In genomic region chr13:52794589-52794988, GRCh38 we compare ENCODE assay signal across 38 cellular contexts. TPM values are rescaled to one million over a fixed set of nuclear protein-coding genes. Genes with fewer than 3 reads are reported as not detected.
"Had no signal": no experiment of that assay in that cellular context is flagged by ENCODE, and none has a peak within 500 bp of the region (broad histone marks: within the 10 kb centered on the region; RNA-seq: fewer than 3 reads in every experiment).

No MANE protein-coding gene starts in this region.

- H3K9me3 Mint-ChIP-seq: activated B cell treated with CpG ODN at 0.5 μM for 24 hours; activated CD4-positive, alpha-beta memory T cell treated with anti-CD3 and anti-CD28 coated beads for 36 hours; activated CD4-positive, alpha-beta T cell treated with anti-CD3 and anti-CD28 coated beads, Interleukin-2, amount 10 ng/mL, durations not matched to agents 24 days and 14 days; activated CD8-positive, alpha-beta T cell treated with anti-CD3 and anti-CD28 coated beads for 36 hours; activated naive CD4-positive, alpha-beta T cell treated with anti-CD3 and anti-CD28 coated beads for 36 hours; activated naive CD4-positive, alpha-beta T cell treated with anti-CD3 and anti-CD28 coated beads, Interleukin-2, amount 50 U/mL, for 72 hours; activated naive CD8-positive, alpha-beta T cell treated with anti-CD3 and anti-CD28 coated beads for 36 hours; activated T-cell treated with anti-CD3 and anti-CD28 coated beads, Interleukin-2, amount 50 U/mL, for 4 hours; activated T-cell treated with anti-CD3 and anti-CD28 coated beads, Interleukin-2, amount 50 U/mL, for 72 hours; activated T-helper 1 cell treated with anti-CD3 and anti-CD28 coated beads, Interleukin-12 subunit alpha, Interleukin-12 subunit beta, Interleukin-2, Interleukin-4 antibody, amounts not matched to agents 30 ng/mL and 10 ng/mL and 1 ng/mL, durations not matched to agents 14 hours and 24 hours and 36 hours; activated T-helper 17 cell treated with anti-CD3 and anti-CD28 coated beads, Interleukin-2, amount 50 U/mL, for 72 hours; T-helper 1 cell treated with Interleukin-12 subunit alpha and Interleukin-12 subunit beta and Interleukin-4 antibody, amounts not matched to agents 30 μg/mL and 1 μg/mL, for 36 hours; T-helper 2 cell treated with Interferon-gamma antibody and Interleukin-4, amounts not matched to agents 5 μg/mL and 100 μg/mL, for 36 hours had no signal

- H3K36me3 Mint-ChIP-seq: activated CD4-positive, alpha-beta memory T cell treated with anti-CD3 and anti-CD28 coated beads for 36 hours; activated naive CD4-positive, alpha-beta T cell treated with anti-CD3 and anti-CD28 coated beads, Interleukin-2, amount 50 U/mL, for 72 hours; activated naive CD8-positive, alpha-beta T cell treated with anti-CD3 and anti-CD28 coated beads for 36 hours had no signal

- H3K27ac ChIP-seq: adrenal gland, body of pancreas, brain microvascular endothelial cell, breast epithelium, VCaP had no signal

- H3K27me3 ChIP-seq: adrenal gland, body of pancreas, brain microvascular endothelial cell, breast epithelium had no signal

- ATAC-seq: activated CD8-positive, alpha-beta T cell treated with anti-CD3 and anti-CD28 coated beads for 36 hours; activated naive CD4-positive, alpha-beta T cell treated with anti-CD3 and anti-CD28 coated beads, Interleukin-2, amount 50 U/mL, for 72 hours; activated T-cell treated with anti-CD3 and anti-CD28 coated beads, Interleukin-2, amount 50 U/mL, for 4 hours; activated T-cell treated with anti-CD3 and anti-CD28 coated beads, Interleukin-2, amount 50 U/mL, for 72 hours; activated T-helper 17 cell treated with anti-CD3 and anti-CD28 coated beads, Interleukin-2, amount 50 U/mL, for 72 hours; body of pancreas had no signal

- H3K4me3 ChIP-seq: adrenal gland, body of pancreas, breast epithelium had no signal

- H3K36me3 ChIP-seq: adrenal gland, brain microvascular endothelial cell, breast epithelium had no signal

- H3K9me3 ChIP-seq: adrenal gland, body of pancreas, breast epithelium had no signal

- DNase-seq: activated B cell treated with CpG ODN at 0.5 μM for 24 hours; activated CD4-positive, alpha-beta memory T cell treated with anti-CD3 and anti-CD28 coated beads for 36 hours; activated CD4-positive, alpha-beta T cell treated with anti-CD3 and anti-CD28 coated beads for 4 hours; activated CD4-positive, alpha-beta T cell treated with anti-CD3 and anti-CD28 coated beads, Interleukin-2, amount 10 ng/mL, durations not matched to agents 24 days and 14 days; activated CD4-positive, alpha-beta T cell treated with anti-CD3 and anti-CD28 coated beads, Interleukin-2, amount 50 U/mL, for 1 hour; activated CD4-positive, alpha-beta T cell treated with anti-CD3 and anti-CD28 coated beads, Interleukin-2, amount 50 U/mL, for 4 hours; activated CD4-positive, CD25-positive, alpha-beta regulatory T cell treated with anti-CD3 and anti-CD28 coated beads, Interleukin-2, amount 50 U/mL, for 72 hours; activated CD8-positive, alpha-beta memory T cell treated with anti-CD3 and anti-CD28 coated beads, Interleukin-2, amount 50 U/mL, for 4 hours; activated CD8-positive, alpha-beta T cell treated with anti-CD3 and anti-CD28 coated beads for 36 hours; activated effector memory CD4-positive, alpha-beta T cell treated with anti-CD3 and anti-CD28 coated beads, Interleukin-2, amount 50 U/mL, for 16 hours; activated gamma-delta T cell treated with Interleukin-2 at 50 U/mL for 16 hours; activated naive CD4-positive, alpha-beta T cell; activated naive CD4-positive, alpha-beta T cell treated with anti-CD3 and anti-CD28 coated beads for 36 hours; activated naive CD4-positive, alpha-beta T cell treated with anti-CD3 and anti-CD28 coated beads, Interleukin-2, amount 50 U/mL, for 16 hours; activated naive CD8-positive, alpha-beta T cell treated with anti-CD3 and anti-CD28 coated beads for 36 hours; activated T-cell treated with anti-CD3 and anti-CD28 coated beads for 4 hours; activated T-cell treated with anti-CD3 and anti-CD28 coated beads, Interleukin-2, amount 50 U/mL, for 1 hour; activated T-cell treated with anti-CD3 and anti-CD28 coated beads, Interleukin-2, amount 50 U/mL, for 4 hours; activated T-cell treated with anti-CD3 and anti-CD28 coated beads, Interleukin-2, amount 50 U/mL, for 72 hours; adrenal gland; amniotic stem cell; aorta; body of pancreas; brain microvascular endothelial cell; central memory CD4-positive, alpha-beta T cell; T-helper 1 cell; T-helper 2 cell; T-helper 9 cell had no signal

- H3K4me1 Mint-ChIP-seq: activated B cell treated with CpG ODN at 0.5 μM for 24 hours; activated CD4-positive, alpha-beta T cell treated with anti-CD3 and anti-CD28 coated beads, Interleukin-2, amount 10 ng/mL, durations not matched to agents 24 days and 14 days; activated naive CD8-positive, alpha-beta T cell treated with anti-CD3 and anti-CD28 coated beads for 36 hours; activated T-helper 17 cell treated with anti-CD3 and anti-CD28 coated beads, Interleukin-2, amount 50 U/mL, for 72 hours had no signal

- H3K27ac Mint-ChIP-seq: activated B cell treated with CpG ODN at 0.5 μM for 24 hours; activated CD4-positive, alpha-beta memory T cell treated with anti-CD3 and anti-CD28 coated beads for 36 hours; activated CD4-positive, alpha-beta T cell treated with anti-CD3 and anti-CD28 coated beads, Interleukin-2, amount 10 ng/mL, durations not matched to agents 24 days and 14 days; activated CD8-positive, alpha-beta T cell treated with anti-CD3 and anti-CD28 coated beads for 36 hours; activated naive CD4-positive, alpha-beta T cell treated with anti-CD3 and anti-CD28 coated beads for 36 hours; activated naive CD4-positive, alpha-beta T cell treated with anti-CD3 and anti-CD28 coated beads, Interleukin-2, amount 50 U/mL, for 72 hours; activated naive CD8-positive, alpha-beta T cell treated with anti-CD3 and anti-CD28 coated beads for 36 hours; activated T-cell treated with anti-CD3 and anti-CD28 coated beads, Interleukin-2, amount 50 U/mL, for 72 hours; activated T-helper 1 cell treated with anti-CD3 and anti-CD28 coated beads, Interleukin-12 subunit alpha, Interleukin-12 subunit beta, Interleukin-2, Interleukin-4 antibody, amounts not matched to agents 30 ng/mL and 10 ng/mL and 1 ng/mL, durations not matched to agents 14 hours and 24 hours and 36 hours; activated T-helper 17 cell treated with anti-CD3 and anti-CD28 coated beads, Interleukin-2, amount 50 U/mL, for 72 hours; T-helper 1 cell treated with Interleukin-12 subunit alpha and Interleukin-12 subunit beta and Interleukin-4 antibody, amounts not matched to agents 30 μg/mL and 1 μg/mL, for 36 hours; T-helper 2 cell treated with Interferon-gamma antibody and Interleukin-4, amounts not matched to agents 5 μg/mL and 100 μg/mL, for 36 hours had no signal

- H3K27me3 Mint-ChIP-seq: activated CD4-positive, alpha-beta T cell treated with anti-CD3 and anti-CD28 coated beads, Interleukin-2, amount 10 ng/mL, durations not matched to agents 24 days and 14 days had no signal

- H3K4me1 ChIP-seq: adrenal gland, body of pancreas, breast epithelium had no signal

- H3K4me3 Mint-ChIP-seq: activated B cell treated with CpG ODN at 0.5 μM for 24 hours; activated CD4-positive, alpha-beta memory T cell treated with anti-CD3 and anti-CD28 coated beads for 36 hours; activated CD4-positive, alpha-beta T cell treated with anti-CD3 and anti-CD28 coated beads, Interleukin-2, amount 10 ng/mL, durations not matched to agents 24 days and 14 days; activated CD8-positive, alpha-beta T cell treated with anti-CD3 and anti-CD28 coated beads for 36 hours; activated naive CD4-positive, alpha-beta T cell treated with anti-CD3 and anti-CD28 coated beads for 36 hours; activated naive CD8-positive, alpha-beta T cell treated with anti-CD3 and anti-CD28 coated beads for 36 hours; activated T-cell treated with anti-CD3 and anti-CD28 coated beads, Interleukin-2, amount 50 U/mL, for 4 hours; activated T-cell treated with anti-CD3 and anti-CD28 coated beads, Interleukin-2, amount 50 U/mL, for 72 hours; activated T-helper 1 cell treated with anti-CD3 and anti-CD28 coated beads, Interleukin-12 subunit alpha, Interleukin-12 subunit beta, Interleukin-2, Interleukin-4 antibody, amounts not matched to agents 30 ng/mL and 10 ng/mL and 1 ng/mL, durations not matched to agents 14 hours and 24 hours and 36 hours; activated T-helper 17 cell treated with anti-CD3 and anti-CD28 coated beads, Interleukin-2, amount 50 U/mL, for 72 hours; T-helper 1 cell treated with Interleukin-12 subunit alpha and Interleukin-12 subunit beta and Interleukin-4 antibody, amounts not matched to agents 30 μg/mL and 1 μg/mL, for 36 hours; T-helper 2 cell treated with Interferon-gamma antibody and Interleukin-4, amounts not matched to agents 5 μg/mL and 100 μg/mL, for 36 hours had no signal

RNA-seq across cellular contexts. Expression of gene PCDH8, which starts 53.9 kb away (rescaled TPM):
- total RNA-seq: activated B cell treated with CpG ODN at 0.5 μM for 24 hours; activated CD4-positive, alpha-beta memory T cell treated with anti-CD3 and anti-CD28 coated beads for 36 hours; activated CD4-positive, alpha-beta T cell treated with anti-CD3 and anti-CD28 coated beads, Interleukin-2, amount 10 ng/mL, durations not matched to agents 24 days and 14 days; activated CD8-positive, alpha-beta memory T cell treated with anti-CD3 and anti-CD28 coated beads for 36 hours; activated CD8-positive, alpha-beta T cell treated with anti-CD3 and anti-CD28 coated beads for 36 hours; activated naive CD4-positive, alpha-beta T cell treated with anti-CD3 and anti-CD28 coated beads for 36 hours; activated naive CD4-positive, alpha-beta T cell treated with anti-CD3 and anti-CD28 coated beads, Interleukin-2, amount 50 U/mL, for 72 hours; activated naive CD8-positive, alpha-beta T cell treated with anti-CD3 and anti-CD28 coated beads for 36 hours; activated T-cell treated with anti-CD3 and anti-CD28 coated beads, Interleukin-2, amount 50 U/mL, for 4 hours; activated T-cell treated with anti-CD3 and anti-CD28 coated beads, Interleukin-2, amount 50 U/mL, for 72 hours; activated T-helper 1 cell treated with anti-CD3 and anti-CD28 coated beads, Interleukin-12 subunit alpha, Interleukin-12 subunit beta, Interleukin-2, Interleukin-4 antibody, amounts not matched to agents 30 ng/mL and 10 ng/mL and 1 ng/mL, durations not matched to agents 14 hours and 24 hours and 36 hours; activated T-helper 17 cell treated with anti-CD3 and anti-CD28 coated beads, Interleukin-2, amount 50 U/mL, for 72 hours; body of pancreas; cardiac septum had no signal
- polyA plus RNA-seq: adrenal gland, aorta had no signal

RNA-seq across cellular contexts. Expression of gene CNMD, which starts 55.0 kb away (rescaled TPM):
- total RNA-seq: activated B cell treated with CpG ODN at 0.5 μM for 24 hours; activated CD4-positive, alpha-beta memory T cell treated with anti-CD3 and anti-CD28 coated beads for 36 hours; activated CD4-positive, alpha-beta T cell treated with anti-CD3 and anti-CD28 coated beads, Interleukin-2, amount 10 ng/mL, durations not matched to agents 24 days and 14 days; activated CD8-positive, alpha-beta memory T cell treated with anti-CD3 and anti-CD28 coated beads for 36 hours; activated CD8-positive, alpha-beta T cell treated with anti-CD3 and anti-CD28 coated beads for 36 hours; activated naive CD4-positive, alpha-beta T cell treated with anti-CD3 and anti-CD28 coated beads for 36 hours; activated naive CD4-positive, alpha-beta T cell treated with anti-CD3 and anti-CD28 coated beads, Interleukin-2, amount 50 U/mL, for 72 hours; activated naive CD8-positive, alpha-beta T cell treated with anti-CD3 and anti-CD28 coated beads for 36 hours; activated T-cell treated with anti-CD3 and anti-CD28 coated beads, Interleukin-2, amount 50 U/mL, for 4 hours; activated T-cell treated with anti-CD3 and anti-CD28 coated beads, Interleukin-2, amount 50 U/mL, for 72 hours; activated T-helper 1 cell treated with anti-CD3 and anti-CD28 coated beads, Interleukin-12 subunit alpha, Interleukin-12 subunit beta, Interleukin-2, Interleukin-4 antibody, amounts not matched to agents 30 ng/mL and 10 ng/mL and 1 ng/mL, durations not matched to agents 14 hours and 24 hours and 36 hours; activated T-helper 17 cell treated with anti-CD3 and anti-CD28 coated beads, Interleukin-2, amount 50 U/mL, for 72 hours; adrenal gland; aorta; astrocyte; cardiac septum had no signal
- polyA plus RNA-seq: adrenal gland, aorta had no signal
